1 cellular context compared by ENCODE assay signal in the genomic region with DNA sequence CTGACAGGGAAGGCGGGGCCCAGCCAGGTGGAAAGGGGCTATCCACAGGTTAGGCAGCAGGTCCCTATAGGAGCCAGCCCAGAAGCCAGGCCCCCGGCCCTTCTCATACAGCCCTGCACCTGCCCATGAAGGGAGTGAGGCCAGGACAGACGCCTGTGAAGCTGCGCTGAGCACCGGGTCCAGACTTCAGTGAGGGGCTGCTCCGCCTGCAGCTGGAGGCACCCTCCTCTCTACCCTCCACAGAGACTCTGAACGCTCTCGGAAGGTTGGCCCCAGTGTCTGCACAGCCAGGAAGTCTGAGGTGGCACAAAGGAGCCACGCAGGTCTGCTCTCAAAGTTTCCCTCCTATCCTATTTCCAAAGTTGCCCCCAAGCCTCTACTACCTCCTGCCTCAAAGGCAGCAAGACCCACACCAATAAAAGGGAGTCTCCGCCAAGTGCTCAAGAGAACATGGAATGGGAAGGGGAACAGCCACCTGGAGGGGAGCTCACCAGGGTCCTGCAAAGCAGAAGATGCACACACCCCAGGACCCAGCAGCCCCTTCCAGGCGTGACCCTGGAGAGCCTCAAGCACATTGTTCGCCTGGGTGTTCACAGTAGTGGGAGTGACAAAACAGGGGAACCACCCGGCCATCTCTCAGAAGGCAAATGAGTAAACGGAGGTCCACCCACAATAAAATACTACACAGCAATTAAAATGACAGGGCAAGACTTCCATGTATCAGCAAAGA.
A peak's percentile ranks its signal among the peaks of the same experiment; 100 is the strongest.
TF ChIP-seq lines count a peak whose summit lies in the region.

No MANE protein-coding gene starts in this region.

TF ChIP-seq in HepG2, 621 proteins besides CTCF, POLR2A, EP300 and RAD21:
- TF ChIP-seq, protein P1, sequence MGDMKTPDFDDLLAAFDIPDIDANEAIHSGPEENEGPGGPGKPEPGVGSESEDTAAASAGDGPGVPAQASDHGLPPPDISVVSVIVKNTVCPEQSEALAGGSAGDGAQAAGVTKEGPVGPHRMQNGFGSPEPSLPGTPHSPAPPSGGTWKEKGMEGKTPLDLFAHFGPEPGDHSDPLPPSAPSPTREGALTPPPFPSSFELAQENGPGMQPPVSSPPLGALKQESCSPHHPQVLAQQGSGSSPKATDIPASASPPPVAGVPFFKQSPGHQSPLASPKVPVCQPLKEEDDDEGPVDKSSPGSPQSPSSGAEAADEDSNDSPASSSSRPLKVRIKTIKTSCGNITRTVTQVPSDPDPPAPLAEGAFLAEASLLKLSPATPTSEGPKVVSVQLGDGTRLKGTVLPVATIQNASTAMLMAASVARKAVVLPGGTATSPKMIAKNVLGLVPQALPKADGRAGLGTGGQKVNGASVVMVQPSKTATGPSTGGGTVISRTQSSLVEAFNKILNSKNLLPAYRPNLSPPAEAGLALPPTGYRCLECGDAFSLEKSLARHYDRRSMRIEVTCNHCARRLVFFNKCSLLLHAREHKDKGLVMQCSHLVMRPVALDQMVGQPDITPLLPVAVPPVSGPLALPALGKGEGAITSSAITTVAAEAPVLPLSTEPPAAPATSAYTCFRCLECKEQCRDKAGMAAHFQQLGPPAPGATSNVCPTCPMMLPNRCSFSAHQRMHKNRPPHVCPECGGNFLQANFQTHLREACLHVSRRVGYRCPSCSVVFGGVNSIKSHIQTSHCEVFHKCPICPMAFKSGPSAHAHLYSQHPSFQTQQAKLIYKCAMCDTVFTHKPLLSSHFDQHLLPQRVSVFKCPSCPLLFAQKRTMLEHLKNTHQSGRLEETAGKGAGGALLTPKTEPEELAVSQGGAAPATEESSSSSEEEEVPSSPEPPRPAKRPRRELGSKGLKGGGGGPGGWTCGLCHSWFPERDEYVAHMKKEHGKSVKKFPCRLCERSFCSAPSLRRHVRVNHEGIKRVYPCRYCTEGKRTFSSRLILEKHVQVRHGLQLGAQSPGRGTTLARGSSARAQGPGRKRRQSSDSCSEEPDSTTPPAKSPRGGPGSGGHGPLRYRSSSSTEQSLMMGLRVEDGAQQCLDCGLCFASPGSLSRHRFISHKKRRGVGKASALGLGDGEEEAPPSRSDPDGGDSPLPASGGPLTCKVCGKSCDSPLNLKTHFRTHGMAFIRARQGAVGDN (CRISPR knock-in tag; IDR thresholded peaks at IDR 0.05) = 0 out of 2 replicates have a peak, but pooled peaks have one; percentile 17
- no peak for TF ChIP-seq THYN1 (CRISPR knock-in tag; IDR thresholded peaks at IDR 0.05; ENCODE audit: borderline replicate concordance, low read depth)
- TF ChIP-seq ZNF235 (CRISPR knock-in tag; IDR thresholded peaks at IDR 0.05; ENCODE audit: borderline replicate concordance) = no peak
- TF ChIP-seq ZNF879 (CRISPR knock-in tag; IDR thresholded peaks at IDR 0.05) = no peak
- no peak for TF ChIP-seq SRSF9 (IDR thresholded peaks at IDR 0.05; ENCODE audit: borderline replicate concordance, insufficient read depth, low read depth, low read length, poor library complexity, severe bottlenecking)
- no peak for TF ChIP-seq ZNF280B (CRISPR knock-in tag; IDR thresholded peaks at IDR 0.05; ENCODE audit: borderline replicate concordance)
- no peak for TF ChIP-seq SKI (IDR thresholded peaks at IDR 0.05; ENCODE audit: partially characterized antibody)
TF ChIP-seq in HepG2: peak in this region for 1.
